In the genomic region with DNA sequence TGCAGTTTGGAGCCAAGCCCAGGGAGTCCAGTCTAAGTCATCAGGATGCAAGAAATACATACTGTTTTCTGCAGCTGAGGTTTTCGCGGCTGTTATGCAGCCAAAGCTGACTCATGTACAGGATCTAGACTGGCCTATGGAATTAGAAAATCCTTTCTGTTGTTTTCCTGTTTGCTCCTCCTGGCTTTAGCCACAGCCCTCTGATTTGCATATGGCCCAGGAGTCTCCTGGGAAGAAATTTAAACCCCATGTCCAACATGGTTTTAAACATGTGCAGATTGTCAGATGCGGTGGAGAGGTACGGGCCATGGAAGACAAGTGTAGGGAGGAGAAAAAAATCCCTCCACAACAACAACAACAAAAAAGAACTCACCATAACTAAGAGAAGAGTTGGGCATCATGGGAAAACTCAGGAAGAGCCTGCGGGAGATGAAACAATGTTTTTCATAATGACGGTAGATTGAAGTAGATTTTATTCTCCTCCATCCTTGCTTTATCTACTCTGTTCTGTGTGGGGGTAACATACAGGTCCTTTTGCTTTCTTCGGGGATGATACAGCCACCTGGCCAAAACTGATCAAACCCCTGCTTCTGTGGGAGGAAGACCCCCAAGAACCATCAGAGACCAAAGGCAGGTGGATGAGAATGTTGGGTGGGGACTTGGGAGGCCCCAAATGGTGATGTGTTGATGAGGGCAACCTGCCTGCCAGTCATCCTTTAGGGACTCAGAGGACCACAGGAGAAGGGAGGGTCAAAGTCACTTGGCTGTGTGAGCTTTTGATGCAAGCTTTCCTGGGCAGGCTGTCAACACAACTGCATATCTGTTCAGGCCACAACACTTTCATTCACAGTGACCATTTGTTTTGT, we compare ENCODE assay signal across 8 cellular contexts. TPM values are rescaled to one million over a fixed set of nuclear protein-coding genes. Genes with fewer than 3 reads are reported as not detected.
A peak's percentile ranks its signal among the peaks of the same experiment; 100 is the strongest.
DNase-seq lines count a peak whose midpoint lies in the region; TF ChIP-seq lines count a peak whose summit lies in the region.

No MANE protein-coding gene starts in this region.

- no peak for TF ChIP-seq POLR2A in esophagus squamous epithelium (IDR thresholded peaks at IDR 0.05)
- no peak for TF ChIP-seq POLR2A in adrenal gland (IDR thresholded peaks at IDR 0.05)

- DNase-seq in NCI-H82 (lab: John Stamatoyannopoulos, UW) (peak; percentile 21), NCI-H82 treated with DMSO at 0.1 percent for 48 hours (lab: John Stamatoyannopoulos, UW; ENCODE audit: unreplicated experiment) (no peak), NCI-H510A (lab: John Stamatoyannopoulos, UW) (peak; percentile 20), non-pigmented ciliary epithelial cell (ENCODE audit: low read depth) (peak; percentile 88), NCI-H187 (lab: John Stamatoyannopoulos, UW) (no peak), esophagus squamous epithelium (lab: John Stamatoyannopoulos, UW) (no peak), adrenal gland (no peak)

- H3K27me3 ChIP-seq in esophagus squamous epithelium (peaks cover 0 to 6% (median 0%) of the 10 kb centered on the region in 4 donors), adrenal gland (no peaks in the 10 kb centered on the region)

- H3K4me3 ChIP-seq in esophagus squamous epithelium, result no peak overlapping the region
- H3K4me3 ChIP-seq in adrenal gland, result no peak overlapping the region

- no peaks in the 10 kb centered on the region for H3K9me3 ChIP-seq in esophagus squamous epithelium
- H3K9me3 ChIP-seq in adrenal gland (replicated peaks in 1 of 3), result no peaks in the 10 kb centered on the region

- H3K27ac ChIP-seq in cingulate gyrus (ENCODE audit: low read depth, low read length), result peak overlapping the region; percentile 84
- peak overlapping the region in 1 of 4 donors; percentile 6 for H3K27ac ChIP-seq in esophagus squamous epithelium
- H3K27ac ChIP-seq in adrenal gland, result peak overlapping the region in 1 of 5 donors; percentile 34

- WGBS in esophagus squamous epithelium, 2 donors, result 17 to 34% methylated on average over 6 to 7 of the region's 7 CpGs
- 55 to 67% (median 57%) methylated on average over 5 to 7 of the region's 7 CpGs for WGBS in adrenal gland, 4 donors

- TF ChIP-seq CTCF in esophagus squamous epithelium (IDR thresholded peaks at IDR 0.05) (no peak), adrenal gland (IDR thresholded peaks at IDR 0.05) (no peak)

- H3K4me1 ChIP-seq in esophagus squamous epithelium (peaks cover 0 to 28% (median 4%) of the 10 kb centered on the region in 3 donors), adrenal gland (replicated peaks in 1 of 2) (no peaks in the 10 kb centered on the region)

- intact Hi-C loops in esophagus squamous epithelium (cut with DNase I) (no loop called here), adrenal gland (cut with DNase I) (no loop called here)

- H3K36me3 ChIP-seq in esophagus squamous epithelium (no peaks in the 10 kb centered on the region), adrenal gland (replicated peaks in 1 of 2) (no peaks in the 10 kb centered on the region)

RNA-seq across cellular contexts. Expression of gene GNA12, which starts 29.8 kb away (rescaled TPM):
- 10 to 100 TPM in 1 of 4 donors, 1 to 10 TPM in 3; 6.6 to 11.6 (median 7.6) TPM for total RNA-seq in esophagus squamous epithelium
- total RNA-seq in adrenal gland, result 10 to 100 TPM; 34.1 to 65.1 (median 52.6) TPM
- polyA plus RNA-seq in adrenal gland, result 10 to 100 TPM in 2 of 3 donors, 1 to 10 TPM in 1; 8.2 to 30.9 (median 16.9) TPM

Comparison
In these comparisons a context has a peak if more than half of its experiments do, and no peak if none do; other contexts are left out.
1. DNase-seq: peak in NCI-H82 (single experiment), NCI-H510A (single experiment) and non-pigmented ciliary epithelial cell (single experiment); none in NCI-H82 treated with DMSO at 0.1 percent for 48 hours (single experiment), NCI-H187 (0 of 2), esophagus squamous epithelium (single experiment) and adrenal gland (0 of 7).